1 cellular context compared by ENCODE assay signal in the genomic region with DNA sequence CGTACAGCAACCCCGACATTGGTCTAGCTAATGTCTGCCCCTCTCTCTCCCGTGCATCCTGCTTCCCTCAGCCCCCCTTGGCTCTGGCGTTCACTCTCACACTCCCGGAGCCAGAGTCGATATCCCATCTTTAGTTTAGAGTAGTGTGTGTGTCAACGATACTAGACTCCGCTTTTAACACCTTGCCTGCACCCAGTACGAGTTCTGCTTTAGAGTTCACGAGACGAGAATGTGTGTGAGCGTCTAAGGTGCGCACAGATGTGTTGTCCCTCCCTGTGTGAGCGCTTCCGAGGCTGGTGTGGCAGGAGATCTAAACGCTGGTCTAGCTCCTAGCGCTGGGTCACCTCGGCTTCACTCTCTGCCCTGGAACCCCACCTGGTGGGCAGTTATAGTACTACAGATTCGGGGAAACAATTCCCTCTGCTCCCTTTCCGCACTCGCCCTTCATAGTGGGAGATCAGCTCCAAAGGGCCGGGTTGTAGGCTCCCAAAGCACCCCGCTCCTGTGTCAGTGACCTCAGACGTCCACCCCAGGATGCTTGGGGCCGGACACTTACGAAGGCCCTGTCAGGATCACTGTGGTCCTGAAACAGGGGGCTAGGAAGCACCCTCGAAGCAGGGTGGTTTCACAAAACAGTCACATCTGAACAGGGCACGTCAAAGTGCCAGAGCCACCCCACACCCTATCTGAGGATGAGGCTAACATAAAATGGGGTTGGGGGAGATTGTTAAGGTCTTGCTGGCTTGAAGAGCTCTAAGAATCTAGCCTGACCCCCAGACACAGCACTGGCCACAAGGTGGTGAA.
TF ChIP-seq lines count a peak whose summit lies in the region.

No MANE protein-coding gene starts in this region.

TF ChIP-seq in HepG2, 621 proteins besides CTCF, POLR2A, EP300 and RAD21 (continued from another document and continues in another):
- TF ChIP-seq, protein P1, sequence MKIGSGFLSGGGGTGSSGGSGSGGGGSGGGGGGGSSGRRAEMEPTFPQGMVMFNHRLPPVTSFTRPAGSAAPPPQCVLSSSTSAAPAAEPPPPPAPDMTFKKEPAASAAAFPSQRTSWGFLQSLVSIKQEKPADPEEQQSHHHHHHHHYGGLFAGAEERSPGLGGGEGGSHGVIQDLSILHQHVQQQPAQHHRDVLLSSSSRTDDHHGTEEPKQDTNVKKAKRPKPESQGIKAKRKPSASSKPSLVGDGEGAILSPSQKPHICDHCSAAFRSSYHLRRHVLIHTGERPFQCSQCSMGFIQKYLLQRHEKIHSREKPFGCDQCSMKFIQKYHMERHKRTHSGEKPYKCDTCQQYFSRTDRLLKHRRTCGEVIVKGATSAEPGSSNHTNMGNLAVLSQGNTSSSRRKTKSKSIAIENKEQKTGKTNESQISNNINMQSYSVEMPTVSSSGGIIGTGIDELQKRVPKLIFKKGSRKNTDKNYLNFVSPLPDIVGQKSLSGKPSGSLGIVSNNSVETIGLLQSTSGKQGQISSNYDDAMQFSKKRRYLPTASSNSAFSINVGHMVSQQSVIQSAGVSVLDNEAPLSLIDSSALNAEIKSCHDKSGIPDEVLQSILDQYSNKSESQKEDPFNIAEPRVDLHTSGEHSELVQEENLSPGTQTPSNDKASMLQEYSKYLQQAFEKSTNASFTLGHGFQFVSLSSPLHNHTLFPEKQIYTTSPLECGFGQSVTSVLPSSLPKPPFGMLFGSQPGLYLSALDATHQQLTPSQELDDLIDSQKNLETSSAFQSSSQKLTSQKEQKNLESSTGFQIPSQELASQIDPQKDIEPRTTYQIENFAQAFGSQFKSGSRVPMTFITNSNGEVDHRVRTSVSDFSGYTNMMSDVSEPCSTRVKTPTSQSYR (CRISPR knock-in tag; IDR thresholded peaks at IDR 0.05; ENCODE audit: borderline replicate concordance) = no peak
- TF ChIP-seq XRCC5 (optimal IDR thresholded peaks at IDR 0.05; ENCODE audit: low read length) (peak; percentile 34), ARHGAP35 (CRISPR knock-in tag; IDR thresholded peaks at IDR 0.05; ENCODE audit: borderline replicate concordance) (no peak), CBX1 (IDR thresholded peaks at IDR 0.05; ENCODE audit: low read depth) (no peak), KDM2A (CRISPR knock-in tag; IDR thresholded peaks at IDR 0.05; ENCODE audit: borderline replicate concordance, low read depth) (peak; percentile 59; the same call in 1 of the 2 replicates), ZSCAN21 (CRISPR knock-in tag; IDR thresholded peaks at IDR 0.05; ENCODE audit: borderline replicate concordance) (peak; percentile 59; the same call in 1 of the 2 replicates), FOXK1 (CRISPR knock-in tag; IDR thresholded peaks at IDR 0.05; ENCODE audit: borderline replicate concordance, low read depth) (0 out of 2 replicates have a peak, but pooled peaks have one; percentile 22), ZNF720 (CRISPR knock-in tag; IDR thresholded peaks at IDR 0.05) (no peak), ZNF350 (CRISPR knock-in tag; IDR thresholded peaks at IDR 0.05; ENCODE audit: borderline replicate concordance, low read depth) (peak; percentile 27; the same call in 1 of the 2 replicates), ZNF263 (CRISPR knock-in tag; IDR thresholded peaks at IDR 0.05) (0 out of 2 replicates have a peak, but pooled peaks have one; percentile 4), SALL1 (CRISPR knock-in tag; IDR thresholded peaks at IDR 0.05) (peak; percentile 48; the same call in 1 of the 2 replicates), ERF (CRISPR knock-in tag; IDR thresholded peaks at IDR 0.05) (peak; percentile 36; the same call in 1 of the 2 replicates), BHLHE40 (IDR thresholded peaks at IDR 0.05; ENCODE audit: low read length) (peak; percentile 24; the same call in 1 of the 2 replicates), ZNF567 (CRISPR knock-in tag; IDR thresholded peaks at IDR 0.05; ENCODE audit: borderline replicate concordance) (no peak), ZNF101 (CRISPR knock-in tag; IDR thresholded peaks at IDR 0.05; ENCODE audit: borderline replicate concordance, low read depth) (no peak), NONO (IDR thresholded peaks at IDR 0.05) (no peak), NONO (CRISPR knock-in tag; conservative IDR thresholded peaks at IDR 0.05) (peak; percentile 54; the same call in 1 of the 2 replicates), ZNF614 (CRISPR knock-in tag; IDR thresholded peaks at IDR 0.05; ENCODE audit: borderline replicate concordance) (peak; percentile 51; the same call in 1 of the 2 replicates), TAF1 (CRISPR knock-in tag; IDR thresholded peaks at IDR 0.05) (0 out of 2 replicates have a peak, but pooled peaks have one; percentile 19), ZNF605 (CRISPR knock-in tag; IDR thresholded peaks at IDR 0.05) (peak; percentile 12; the same call in 1 of the 2 replicates), THYN1 (CRISPR knock-in tag; IDR thresholded peaks at IDR 0.05; ENCODE audit: borderline replicate concordance, low read depth) (no peak), MTF2 (CRISPR knock-in tag; IDR thresholded peaks at IDR 0.05; ENCODE audit: borderline replicate concordance) (peak; percentile 70; the same call in 1 of the 2 replicates), ZNF160 (CRISPR knock-in tag; IDR thresholded peaks at IDR 0.05) (no peak), TEAD3 (CRISPR knock-in tag; optimal IDR thresholded peaks at IDR 0.05; ENCODE audit: borderline replicate concordance) (peak; percentile 14), ZNF619 (CRISPR knock-in tag; IDR thresholded peaks at IDR 0.05) (peak; percentile 85; the same call in 1 of the 2 replicates), TBX2 (CRISPR knock-in tag; IDR thresholded peaks at IDR 0.05; ENCODE audit: borderline replicate concordance) (no peak)
- TF ChIP-seq, protein P2, sequence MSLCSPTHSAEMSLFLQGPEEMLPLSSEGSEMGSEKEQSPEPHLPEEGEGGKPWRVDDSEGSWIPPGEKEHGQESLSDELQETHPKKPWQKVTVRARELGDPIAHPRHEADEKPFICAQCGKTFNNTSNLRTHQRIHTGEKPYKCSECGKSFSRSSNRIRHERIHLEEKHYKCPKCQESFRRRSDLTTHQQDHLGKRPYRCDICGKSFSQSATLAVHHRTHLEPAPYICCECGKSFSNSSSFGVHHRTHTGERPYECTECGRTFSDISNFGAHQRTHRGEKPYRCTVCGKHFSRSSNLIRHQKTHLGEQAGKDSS (CRISPR knock-in tag; IDR thresholded peaks at IDR 0.05; ENCODE audit: borderline replicate concordance, low read depth) = peak; percentile 13; the same call in 1 of the 2 replicates
- TF ChIP-seq, protein P3, sequence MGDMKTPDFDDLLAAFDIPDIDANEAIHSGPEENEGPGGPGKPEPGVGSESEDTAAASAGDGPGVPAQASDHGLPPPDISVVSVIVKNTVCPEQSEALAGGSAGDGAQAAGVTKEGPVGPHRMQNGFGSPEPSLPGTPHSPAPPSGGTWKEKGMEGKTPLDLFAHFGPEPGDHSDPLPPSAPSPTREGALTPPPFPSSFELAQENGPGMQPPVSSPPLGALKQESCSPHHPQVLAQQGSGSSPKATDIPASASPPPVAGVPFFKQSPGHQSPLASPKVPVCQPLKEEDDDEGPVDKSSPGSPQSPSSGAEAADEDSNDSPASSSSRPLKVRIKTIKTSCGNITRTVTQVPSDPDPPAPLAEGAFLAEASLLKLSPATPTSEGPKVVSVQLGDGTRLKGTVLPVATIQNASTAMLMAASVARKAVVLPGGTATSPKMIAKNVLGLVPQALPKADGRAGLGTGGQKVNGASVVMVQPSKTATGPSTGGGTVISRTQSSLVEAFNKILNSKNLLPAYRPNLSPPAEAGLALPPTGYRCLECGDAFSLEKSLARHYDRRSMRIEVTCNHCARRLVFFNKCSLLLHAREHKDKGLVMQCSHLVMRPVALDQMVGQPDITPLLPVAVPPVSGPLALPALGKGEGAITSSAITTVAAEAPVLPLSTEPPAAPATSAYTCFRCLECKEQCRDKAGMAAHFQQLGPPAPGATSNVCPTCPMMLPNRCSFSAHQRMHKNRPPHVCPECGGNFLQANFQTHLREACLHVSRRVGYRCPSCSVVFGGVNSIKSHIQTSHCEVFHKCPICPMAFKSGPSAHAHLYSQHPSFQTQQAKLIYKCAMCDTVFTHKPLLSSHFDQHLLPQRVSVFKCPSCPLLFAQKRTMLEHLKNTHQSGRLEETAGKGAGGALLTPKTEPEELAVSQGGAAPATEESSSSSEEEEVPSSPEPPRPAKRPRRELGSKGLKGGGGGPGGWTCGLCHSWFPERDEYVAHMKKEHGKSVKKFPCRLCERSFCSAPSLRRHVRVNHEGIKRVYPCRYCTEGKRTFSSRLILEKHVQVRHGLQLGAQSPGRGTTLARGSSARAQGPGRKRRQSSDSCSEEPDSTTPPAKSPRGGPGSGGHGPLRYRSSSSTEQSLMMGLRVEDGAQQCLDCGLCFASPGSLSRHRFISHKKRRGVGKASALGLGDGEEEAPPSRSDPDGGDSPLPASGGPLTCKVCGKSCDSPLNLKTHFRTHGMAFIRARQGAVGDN (CRISPR knock-in tag; IDR thresholded peaks at IDR 0.05) = no peak; the same call in 1 of the 2 replicates
- TF ChIP-seq, protein P4, sequence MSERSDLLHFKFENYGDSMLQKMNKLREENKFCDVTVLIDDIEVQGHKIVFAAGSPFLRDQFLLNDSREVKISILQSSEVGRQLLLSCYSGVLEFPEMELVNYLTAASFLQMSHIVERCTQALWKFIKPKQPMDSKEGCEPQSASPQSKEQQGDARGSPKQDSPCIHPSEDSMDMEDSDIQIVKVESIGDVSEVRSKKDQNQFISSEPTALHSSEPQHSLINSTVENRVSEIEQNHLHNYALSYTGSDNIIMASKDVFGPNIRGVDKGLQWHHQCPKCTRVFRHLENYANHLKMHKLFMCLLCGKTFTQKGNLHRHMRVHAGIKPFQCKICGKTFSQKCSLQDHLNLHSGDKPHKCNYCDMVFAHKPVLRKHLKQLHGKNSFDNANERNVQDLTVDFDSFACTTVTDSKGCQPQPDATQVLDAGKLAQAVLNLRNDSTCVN (CRISPR knock-in tag; IDR thresholded peaks at IDR 0.05; ENCODE audit: borderline replicate concordance) = peak; percentile 5; the same call in 1 of the 2 replicates
- TF ChIP-seq, protein P5, sequence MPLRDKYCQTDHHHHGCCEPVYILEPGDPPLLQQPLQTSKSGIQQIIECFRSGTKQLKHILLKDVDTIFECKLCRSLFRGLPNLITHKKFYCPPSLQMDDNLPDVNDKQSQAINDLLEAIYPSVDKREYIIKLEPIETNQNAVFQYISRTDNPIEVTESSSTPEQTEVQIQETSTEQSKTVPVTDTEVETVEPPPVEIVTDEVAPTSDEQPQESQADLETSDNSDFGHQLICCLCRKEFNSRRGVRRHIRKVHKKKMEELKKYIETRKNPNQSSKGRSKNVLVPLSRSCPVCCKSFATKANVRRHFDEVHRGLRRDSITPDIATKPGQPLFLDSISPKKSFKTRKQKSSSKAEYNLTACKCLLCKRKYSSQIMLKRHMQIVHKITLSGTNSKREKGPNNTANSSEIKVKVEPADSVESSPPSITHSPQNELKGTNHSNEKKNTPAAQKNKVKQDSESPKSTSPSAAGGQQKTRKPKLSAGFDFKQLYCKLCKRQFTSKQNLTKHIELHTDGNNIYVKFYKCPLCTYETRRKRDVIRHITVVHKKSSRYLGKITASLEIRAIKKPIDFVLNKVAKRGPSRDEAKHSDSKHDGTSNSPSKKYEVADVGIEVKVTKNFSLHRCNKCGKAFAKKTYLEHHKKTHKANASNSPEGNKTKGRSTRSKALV (CRISPR knock-in tag; IDR thresholded peaks at IDR 0.05) = peak; percentile 92
- TF ChIP-seq, protein P6, sequence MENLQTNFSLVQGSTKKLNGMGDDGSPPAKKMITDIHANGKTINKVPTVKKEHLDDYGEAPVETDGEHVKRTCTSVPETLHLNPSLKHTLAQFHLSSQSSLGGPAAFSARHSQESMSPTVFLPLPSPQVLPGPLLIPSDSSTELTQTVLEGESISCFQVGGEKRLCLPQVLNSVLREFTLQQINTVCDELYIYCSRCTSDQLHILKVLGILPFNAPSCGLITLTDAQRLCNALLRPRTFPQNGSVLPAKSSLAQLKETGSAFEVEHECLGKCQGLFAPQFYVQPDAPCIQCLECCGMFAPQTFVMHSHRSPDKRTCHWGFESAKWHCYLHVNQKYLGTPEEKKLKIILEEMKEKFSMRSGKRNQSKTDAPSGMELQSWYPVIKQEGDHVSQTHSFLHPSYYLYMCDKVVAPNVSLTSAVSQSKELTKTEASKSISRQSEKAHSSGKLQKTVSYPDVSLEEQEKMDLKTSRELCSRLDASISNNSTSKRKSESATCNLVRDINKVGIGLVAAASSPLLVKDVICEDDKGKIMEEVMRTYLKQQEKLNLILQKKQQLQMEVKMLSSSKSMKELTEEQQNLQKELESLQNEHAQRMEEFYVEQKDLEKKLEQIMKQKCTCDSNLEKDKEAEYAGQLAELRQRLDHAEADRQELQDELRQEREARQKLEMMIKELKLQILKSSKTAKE (CRISPR knock-in tag; IDR thresholded peaks at IDR 0.05; ENCODE audit: borderline replicate concordance) = 0 out of 2 replicates have a peak, but pooled peaks have one; percentile 8
- TF ChIP-seq, protein P7, sequence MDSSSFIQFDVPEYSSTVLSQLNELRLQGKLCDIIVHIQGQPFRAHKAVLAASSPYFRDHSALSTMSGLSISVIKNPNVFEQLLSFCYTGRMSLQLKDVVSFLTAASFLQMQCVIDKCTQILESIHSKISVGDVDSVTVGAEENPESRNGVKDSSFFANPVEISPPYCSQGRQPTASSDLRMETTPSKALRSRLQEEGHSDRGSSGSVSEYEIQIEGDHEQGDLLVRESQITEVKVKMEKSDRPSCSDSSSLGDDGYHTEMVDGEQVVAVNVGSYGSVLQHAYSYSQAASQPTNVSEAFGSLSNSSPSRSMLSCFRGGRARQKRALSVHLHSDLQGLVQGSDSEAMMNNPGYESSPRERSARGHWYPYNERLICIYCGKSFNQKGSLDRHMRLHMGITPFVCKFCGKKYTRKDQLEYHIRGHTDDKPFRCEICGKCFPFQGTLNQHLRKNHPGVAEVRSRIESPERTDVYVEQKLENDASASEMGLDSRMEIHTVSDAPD (CRISPR knock-in tag; IDR thresholded peaks at IDR 0.05) = no peak
- TF ChIP-seq, protein P8, sequence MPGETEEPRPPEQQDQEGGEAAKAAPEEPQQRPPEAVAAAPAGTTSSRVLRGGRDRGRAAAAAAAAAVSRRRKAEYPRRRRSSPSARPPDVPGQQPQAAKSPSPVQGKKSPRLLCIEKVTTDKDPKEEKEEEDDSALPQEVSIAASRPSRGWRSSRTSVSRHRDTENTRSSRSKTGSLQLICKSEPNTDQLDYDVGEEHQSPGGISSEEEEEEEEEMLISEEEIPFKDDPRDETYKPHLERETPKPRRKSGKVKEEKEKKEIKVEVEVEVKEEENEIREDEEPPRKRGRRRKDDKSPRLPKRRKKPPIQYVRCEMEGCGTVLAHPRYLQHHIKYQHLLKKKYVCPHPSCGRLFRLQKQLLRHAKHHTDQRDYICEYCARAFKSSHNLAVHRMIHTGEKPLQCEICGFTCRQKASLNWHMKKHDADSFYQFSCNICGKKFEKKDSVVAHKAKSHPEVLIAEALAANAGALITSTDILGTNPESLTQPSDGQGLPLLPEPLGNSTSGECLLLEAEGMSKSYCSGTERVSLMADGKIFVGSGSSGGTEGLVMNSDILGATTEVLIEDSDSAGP (CRISPR knock-in tag; IDR thresholded peaks at IDR 0.05; ENCODE audit: borderline replicate concordance) = 0 out of 2 replicates have a peak, but pooled peaks have one; percentile 9
- TF ChIP-seq, protein P9, sequence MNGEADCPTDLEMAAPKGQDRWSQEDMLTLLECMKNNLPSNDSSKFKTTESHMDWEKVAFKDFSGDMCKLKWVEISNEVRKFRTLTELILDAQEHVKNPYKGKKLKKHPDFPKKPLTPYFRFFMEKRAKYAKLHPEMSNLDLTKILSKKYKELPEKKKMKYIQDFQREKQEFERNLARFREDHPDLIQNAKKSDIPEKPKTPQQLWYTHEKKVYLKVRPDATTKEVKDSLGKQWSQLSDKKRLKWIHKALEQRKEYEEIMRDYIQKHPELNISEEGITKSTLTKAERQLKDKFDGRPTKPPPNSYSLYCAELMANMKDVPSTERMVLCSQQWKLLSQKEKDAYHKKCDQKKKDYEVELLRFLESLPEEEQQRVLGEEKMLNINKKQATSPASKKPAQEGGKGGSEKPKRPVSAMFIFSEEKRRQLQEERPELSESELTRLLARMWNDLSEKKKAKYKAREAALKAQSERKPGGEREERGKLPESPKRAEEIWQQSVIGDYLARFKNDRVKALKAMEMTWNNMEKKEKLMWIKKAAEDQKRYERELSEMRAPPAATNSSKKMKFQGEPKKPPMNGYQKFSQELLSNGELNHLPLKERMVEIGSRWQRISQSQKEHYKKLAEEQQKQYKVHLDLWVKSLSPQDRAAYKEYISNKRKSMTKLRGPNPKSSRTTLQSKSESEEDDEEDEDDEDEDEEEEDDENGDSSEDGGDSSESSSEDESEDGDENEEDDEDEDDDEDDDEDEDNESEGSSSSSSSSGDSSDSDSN (CRISPR knock-in tag; IDR thresholded peaks at IDR 0.05) = peak; percentile 34
